Comparison of ENCODE assay signal across 8 cellular contexts in the genomic region with DNA sequence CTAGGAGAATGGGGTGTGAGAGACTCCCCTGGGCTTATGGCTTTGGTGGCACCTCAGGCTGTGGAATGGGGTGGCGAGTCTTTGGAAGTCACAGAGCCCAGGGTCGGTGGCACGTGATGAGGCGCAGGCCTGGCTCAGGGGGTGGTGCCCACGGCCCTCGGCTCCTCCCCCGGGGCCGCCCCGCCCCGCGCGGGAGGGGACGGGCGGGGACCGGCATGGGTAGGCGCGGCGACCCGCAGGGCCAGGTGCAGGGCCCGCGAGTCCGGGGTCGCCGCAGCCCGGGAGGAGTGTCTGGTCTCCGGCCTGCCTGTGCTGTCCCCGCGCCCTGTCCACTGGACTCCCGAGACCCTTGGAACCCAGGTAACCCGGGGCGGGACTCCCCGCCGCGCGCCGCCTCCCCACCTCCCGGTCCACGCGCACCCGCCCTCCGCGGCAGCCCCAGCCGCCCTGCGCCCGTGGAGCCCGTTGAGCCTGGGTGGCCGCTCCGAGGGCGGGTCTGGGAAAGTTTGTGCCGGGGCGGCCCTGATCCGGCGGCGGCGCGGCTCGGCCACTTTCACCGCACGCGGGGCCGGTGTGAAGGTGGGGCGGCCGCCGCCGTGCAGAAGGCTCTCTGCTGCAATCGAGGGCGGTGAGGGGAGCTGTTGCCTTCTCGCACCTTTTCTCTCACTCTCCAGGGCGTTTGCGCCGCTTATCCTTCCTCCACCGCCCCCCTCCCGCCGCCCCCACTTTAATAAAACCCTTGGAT. TPM values are rescaled to one million over a fixed set of nuclear protein-coding genes. Genes with fewer than 3 reads are reported as not detected.
A peak's percentile ranks its signal among the peaks of the same experiment; 100 is the strongest.
DNase-seq lines count a peak whose midpoint lies in the region; ATAC-seq and TF ChIP-seq lines count a peak whose summit lies in the region.

A gene with protein sequence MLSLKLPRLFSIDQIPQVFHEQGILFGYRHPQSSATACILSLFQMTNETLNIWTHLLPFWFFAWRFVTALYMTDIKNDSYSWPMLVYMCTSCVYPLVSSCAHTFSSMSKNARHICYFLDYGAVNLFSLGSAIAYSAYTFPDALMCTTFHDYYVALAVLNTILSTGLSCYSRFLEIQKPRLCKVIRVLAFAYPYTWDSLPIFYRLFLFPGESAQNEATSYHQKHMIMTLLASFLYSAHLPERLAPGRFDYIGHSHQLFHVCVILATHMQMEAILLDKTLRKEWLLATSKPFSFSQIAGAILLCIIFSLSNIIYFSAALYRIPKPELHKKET (plus strand): TSS at position 216 of the 745 bp plus-strand sequence. CDS start 61,169 bp downstream, outside the sequence.

- peaks cover 50% of the 10 kb centered on the region for H3K4me1 ChIP-seq in SJSA1 (replicated peaks)

- H3K36me3 Mint-ChIP-seq in activated naive CD4-positive, alpha-beta T cell treated with anti-CD3 and anti-CD28 coated beads, Interleukin-2, amount 10 ng/mL, durations not matched to agents 7 days and 5 days = no peaks in the 10 kb centered on the region
- H3K36me3 Mint-ChIP-seq in naive B cell = no peaks in the 10 kb centered on the region

- H3K27ac Mint-ChIP-seq in activated naive CD4-positive, alpha-beta T cell treated with anti-CD3 and anti-CD28 coated beads, Interleukin-2, amount 10 ng/mL, durations not matched to agents 7 days and 5 days = no peak within 1 kb of the TSS
- H3K27ac Mint-ChIP-seq in naive B cell = no peak within 1 kb of the TSS

- CTCF ChIA-PET in activated naive CD4-positive, alpha-beta T cell treated with anti-CD3 and anti-CD28 coated beads, Interleukin-2, amount 10 ng/mL, durations not matched to agents 7 days and 5 days (lab: Charles Lee) = no interaction called here

- peak within 1 kb of the TSS; percentile 76 for H3K4me3 ChIP-seq in SJSA1
- H3K4me3 ChIP-seq in epithelial cell of esophagus (ENCODE audit: low read length) = peak within 1 kb of the TSS; percentile 35

- H3K9me3 ChIP-seq in SJSA1 (replicated peaks) = no peaks in the 10 kb centered on the region

- no peak for TF ChIP-seq CTCF in epithelial cell of esophagus (IDR thresholded peaks at IDR 0.05; ENCODE audit: insufficient read depth, low read depth, low read length, missing control alignments)

- peaks cover 92% of the 10 kb centered on the region for H3K27me3 Mint-ChIP-seq in activated naive CD4-positive, alpha-beta T cell treated with anti-CD3 and anti-CD28 coated beads, Interleukin-2, amount 10 ng/mL, durations not matched to agents 7 days and 5 days
- H3K27me3 Mint-ChIP-seq in naive B cell = peaks cover 52 to 79% (median 77%) of the 10 kb centered on the region in 3 donors

- ATAC-seq in naive B cell (ENCODE audit: low read depth in 2 of 2) (no peak), HG03175 (IDR thresholded peaks at IDR 0.05; ENCODE audit: unreplicated experiment) (no peak)

- no peaks in the 10 kb centered on the region for H3K4me1 Mint-ChIP-seq in activated naive CD4-positive, alpha-beta T cell treated with anti-CD3 and anti-CD28 coated beads, Interleukin-2, amount 10 ng/mL, durations not matched to agents 7 days and 5 days
- H3K4me1 Mint-ChIP-seq in naive B cell = peaks cover 2 to 6% (median 4%) of the 10 kb centered on the region in 3 donors

- H3K27ac ChIP-seq in SJSA1 = peak within 1 kb of the TSS; percentile 27; the same call in 1 of the 2 replicates

- H3K4me3 Mint-ChIP-seq in activated naive CD4-positive, alpha-beta T cell treated with anti-CD3 and anti-CD28 coated beads, Interleukin-2, amount 10 ng/mL, durations not matched to agents 7 days and 5 days = peak within 1 kb of the TSS; percentile 28
- H3K4me3 Mint-ChIP-seq in naive B cell = peak within 1 kb of the TSS in 7 of 8 donors; percentile 33 to 78 (median 67)

- no peak for DNase-seq in activated naive CD4-positive, alpha-beta T cell treated with anti-CD3 and anti-CD28 coated beads, Interleukin-2, amount 10 ng/mL, durations not matched to agents 7 days and 5 days
- DNase-seq in activated naive CD4-positive, alpha-beta T cell treated with Interleukin-2 at 50 U/mL for 16 hours = no peak
- peak in 1 of 2 experiments; percentile 46 for DNase-seq in SJSA1 (ENCODE audit: low read depth in 1 of 2, low spot score in 2 of 2)
- peak; percentile 32 for DNase-seq in epithelial cell of esophagus (ENCODE audit: low read depth)
- no peak for DNase-seq in naive B cell
- DNase-seq in activated gamma-delta T cell (lab: John Stamatoyannopoulos, UW) = no peak
- DNase-seq in NCI-H2029 (lab: John Stamatoyannopoulos, UW) = no peak

- no peaks in the 10 kb centered on the region for H3K27me3 ChIP-seq in SJSA1 (replicated peaks)

- no peaks in the 10 kb centered on the region for H3K9me3 Mint-ChIP-seq in activated naive CD4-positive, alpha-beta T cell treated with anti-CD3 and anti-CD28 coated beads, Interleukin-2, amount 10 ng/mL, durations not matched to agents 7 days and 5 days
- peaks cover 0 to 2% (median 0%) of the 10 kb centered on the region in 7 donors for H3K9me3 Mint-ChIP-seq in naive B cell

- H3K36me3 ChIP-seq in SJSA1 = no peaks in the 10 kb centered on the region

RNA-seq across cellular contexts. Expression of the gene that starts here (rescaled TPM):
- total RNA-seq in SJSA1 (2014; rRNA removed; shearing (Covaris generic)) = 7.2 and 10.5 TPM in 2 replicates
- polyA plus RNA-seq in naive B cell (ENCODE audit: low read depth in 6 of 6) = not detected
